18 cellular contexts compared by ENCODE assay signal in genomic region chr2:24791452-24791851, GRCh38. TPM values are rescaled to one million over a fixed set of nuclear protein-coding genes. Genes with fewer than 3 reads are reported as not detected.
DNase-seq lines count a peak whose midpoint lies in the region; ATAC-seq and TF ChIP-seq lines count a peak whose summit lies in the region.
"Had no signal": no experiment of that assay in that cellular context is flagged by ENCODE, and none has a peak within 500 bp of the region (broad histone marks: within the 10 kb centered on the region; RNA-seq: fewer than 3 reads in every experiment).

No MANE protein-coding gene starts in this region.

- H2BK5ac ChIP-seq in mesenchymal stem cell (ENCODE audit: low read depth, low read length, poor library complexity, severe bottlenecking): no peak overlapping the region

- H2BK12ac ChIP-seq in mesenchymal stem cell (ENCODE audit: low read length in 2 of 2): no peak overlapping the region

- H3K27ac ChIP-seq in HUES48 (ENCODE audit: low read depth, low read length) (peak overlapping the region; percentile 16), mesenchymal stem cell (ENCODE audit: low read length, poor library complexity, severe bottlenecking) (no peak overlapping the region)
- H3K27ac ChIP-seq: ascending aorta had no signal

- in situ Hi-C loops in SK-MEL-5 (cut with HindIII; ENCODE audit: low pct_unique_long_range_greater_than_20kb, low sequenced_read_pairs): no loop called here

- no peak for DNase-seq in Caco-2
- DNase-seq in SK-MEL-5 (ENCODE audit: low read depth, low spot score): peak; percentile 23
- DNase-seq in mesenchymal stem cell: no peak
- DNase-seq in HCEC 1CT: no peak
- DNase-seq: gastrocnemius medialis; NCI-H1105 treated with DMSO at 0.1 percent for 48 hours; NCI-H2107; psoas muscle; stimulated activated CD4-positive, alpha-beta T cell treated with anti-CD3 and anti-CD28 coated beads, Interleukin-2, amount 100 ng/mL, for 48 hours; stomach had no signal

- H3K27me3 ChIP-seq in Caco-2 (replicated peaks; ENCODE audit: control insufficient read depth, insufficient read depth, low read length): no peaks in the 10 kb centered on the region
- no peaks in the 10 kb centered on the region for H3K27me3 ChIP-seq in HUES48 (ENCODE audit: control insufficient read depth, insufficient read depth, low read length)
- H3K27me3 ChIP-seq in mesenchymal stem cell (ENCODE audit: control insufficient read depth in 1 of 2, insufficient read depth in 1 of 2, low read length in 2 of 2): no peaks in the 10 kb centered on the region
- H3K27me3 ChIP-seq: ascending aorta, gastrocnemius medialis, stomach had no signal

- no peak overlapping the region for H3K14ac ChIP-seq in mesenchymal stem cell (ENCODE audit: low read length in 2 of 2)

- H3K18ac ChIP-seq in mesenchymal stem cell (ENCODE audit: low read depth in 1 of 2, low read length in 2 of 2): no peak overlapping the region

- CTCF ChIA-PET in Caco-2 (lab: Charles Lee): interaction anchor here (0.6 to 3.3 kb wide), 6 partner anchors 12 to 550 kb away, joined by 3 to 30 read pairs (median 6); no protein-coding TSS in a partner anchor

- ATAC-seq in HG02870 (IDR thresholded peaks at IDR 0.05; ENCODE audit: unreplicated experiment): no peak
- no peak for ATAC-seq in GM18498 (IDR thresholded peaks at IDR 0.05; ENCODE audit: unreplicated experiment)
- ATAC-seq in GM19395 (IDR thresholded peaks at IDR 0.05; ENCODE audit: unreplicated experiment): no peak
- ATAC-seq: gastrocnemius medialis; natural killer cell treated with Interleukin-12 subunit alpha and Interleukin-12 subunit beta and Interleukin-15 and Interleukin-18, amount 100 ng/mL, for 72 hours; psoas muscle had no signal

- no peak overlapping the region for H3K4ac ChIP-seq in mesenchymal stem cell (ENCODE audit: low read depth in 1 of 2, low read length in 2 of 2)

- H3K27me3 Mint-ChIP-seq in Caco-2 (ENCODE audit: insufficient read depth, unreplicated experiment): no peaks in the 10 kb centered on the region
- H3K27me3 Mint-ChIP-seq: B cell; central memory CD8-positive, alpha-beta T cell; natural killer cell treated with Interleukin-12 subunit alpha and Interleukin-12 subunit beta and Interleukin-15 and Interleukin-18, amount 100 ng/mL, for 72 hours had no signal

- BruUV-seq in Caco-2 (replicated peaks; lab: Mats Ljungman, UMichigan): no TSS peak

- H3K4me1 ChIP-seq in Caco-2: peaks cover 24% of the 10 kb centered on the region
- peaks cover 34% of the 10 kb centered on the region for H3K4me1 ChIP-seq in HUES48 (ENCODE audit: control insufficient read depth, insufficient read depth, low read length)
- peaks cover 2% of the 10 kb centered on the region for H3K4me1 ChIP-seq in mesenchymal stem cell (ENCODE audit: control insufficient read depth, insufficient read depth, low read depth, low read length)

- H4K8ac ChIP-seq in mesenchymal stem cell (ENCODE audit: low read length): no peak overlapping the region

- no peak for TF ChIP-seq CTCF in Caco-2 (IDR thresholded peaks at IDR 0.05; ENCODE audit: insufficient read depth in 1 of 2, low read depth in 1 of 2, low read length in 1 of 2, severe bottlenecking in 1 of 2, unreplicated experiment in 1 of 2)

- H2BK15ac ChIP-seq in mesenchymal stem cell (ENCODE audit: low read depth, poor library complexity, severe bottlenecking): no peak overlapping the region

- H3K36me3 ChIP-seq in Caco-2 (ENCODE audit: control insufficient read depth, insufficient read depth, low read length) (no peaks in the 10 kb centered on the region), HUES48 (ENCODE audit: control insufficient read depth, insufficient read depth, low read length) (peaks cover 19% of the 10 kb centered on the region), mesenchymal stem cell (ENCODE audit: control insufficient read depth in 1 of 2, insufficient read depth in 2 of 2, low read depth in 1 of 2, low read length in 2 of 2) (peaks cover 11 to 18% of the 10 kb centered on the region in 2 experiments)
- H3K36me3 ChIP-seq: ascending aorta, gastrocnemius medialis had no signal

- no peak overlapping the region for H3K4me2 ChIP-seq in mesenchymal stem cell (ENCODE audit: low read length, poor library complexity, severe bottlenecking)

- H3K9me3 Mint-ChIP-seq in Caco-2 (ENCODE audit: unreplicated experiment): no peaks in the 10 kb centered on the region
- H3K9me3 Mint-ChIP-seq: central memory CD8-positive, alpha-beta T cell; natural killer cell treated with Interleukin-12 subunit alpha and Interleukin-12 subunit beta and Interleukin-15 and Interleukin-18, amount 100 ng/mL, for 72 hours had no signal

- H3K23ac ChIP-seq in mesenchymal stem cell (ENCODE audit: low read length in 2 of 2): no peak overlapping the region

- H3K4me1 Mint-ChIP-seq in Caco-2 (ENCODE audit: low read depth, unreplicated experiment): peaks cover 14% of the 10 kb centered on the region

- H3K36me3 Mint-ChIP-seq in Caco-2 (ENCODE audit: insufficient read depth, unreplicated experiment): peaks cover 19% of the 10 kb centered on the region
- H3K36me3 Mint-ChIP-seq: natural killer cell treated with Interleukin-12 subunit alpha and Interleukin-12 subunit beta and Interleukin-15 and Interleukin-18, amount 100 ng/mL, for 72 hours had no signal

- peak overlapping the region; percentile 95 for H3K4me3 Mint-ChIP-seq in Caco-2 (ENCODE audit: unreplicated experiment)
- H3K4me3 Mint-ChIP-seq: B cell had no signal

- POLR2A ChIA-PET in Caco-2 (lab: Charles Lee): interaction anchor here (0.7 to 1.7 kb wide), 2 partner anchors 31 to 65 kb away, joined by 3 to 4 read pairs; no protein-coding TSS in a partner anchor

- peak overlapping the region; percentile 99 for H3K27ac Mint-ChIP-seq in Caco-2 (ENCODE audit: unreplicated experiment)
- H3K27ac Mint-ChIP-seq: B cell had no signal

- H2AFZ ChIP-seq in mesenchymal stem cell (ENCODE audit: low read depth, low read length): no peak overlapping the region

- no peak overlapping the region for H4K91ac ChIP-seq in mesenchymal stem cell (ENCODE audit: low read length)

- intact Hi-C loops in Caco-2 (cut with micrococcal nuclease; ENCODE audit: unreplicated experiment): loop anchor here (2.0 kb wide), 1 partner anchor 69 kb away; no protein-coding TSS in a partner anchor

- H3K9ac ChIP-seq in HUES48 (ENCODE audit: low read depth, low read length) (no peak overlapping the region), mesenchymal stem cell (ENCODE audit: low read length) (peak overlapping the region; percentile 96)

- H3K4me3 ChIP-seq in Caco-2 (ENCODE audit: low read depth, low read length): no peak overlapping the region
- peak overlapping the region; percentile 86 for H3K4me3 ChIP-seq in HUES48 (ENCODE audit: low read depth, low read length)
- no peak overlapping the region for H3K4me3 ChIP-seq in mesenchymal stem cell (ENCODE audit: insufficient read depth in 1 of 2, low read depth in 1 of 2, low read length in 2 of 2)

- H3K9me3 ChIP-seq in Caco-2 (no peaks in the 10 kb centered on the region), HUES48 (ENCODE audit: control insufficient read depth, insufficient read depth, low read length) (no peaks in the 10 kb centered on the region), mesenchymal stem cell (ENCODE audit: control insufficient read depth, low read length) (no peaks in the 10 kb centered on the region)
- H3K9me3 ChIP-seq: ascending aorta, gastrocnemius medialis, psoas muscle, stomach had no signal

- no peak overlapping the region for H2BK120ac ChIP-seq in mesenchymal stem cell (ENCODE audit: low read depth, low read length)

- peaks cover 3% of the 10 kb centered on the region for H3K79me1 ChIP-seq in mesenchymal stem cell (replicated peaks; ENCODE audit: low read length, poor library complexity, severe bottlenecking)

- no peak overlapping the region for H2AK5ac ChIP-seq in mesenchymal stem cell (ENCODE audit: low read length, severe bottlenecking)

- WGBS in mesenchymal stem cell: 99% methylated on average over 5 of the region's 5 CpGs

RNA-seq across cellular contexts. Expression of gene PTRHD1, which starts 1.7 kb away (rescaled TPM):
- 49.4 and 52.8 TPM in 2 replicates for total RNA-seq in Caco-2 (2022)
- 57.6 and 61.2 TPM in 2 replicates for total RNA-seq in SK-MEL-5 (2014; rRNA removed; shearing (Covaris generic))
- polyA plus RNA-seq in SK-MEL-5 (2015; cell fraction: cytosol; rRNA removed): 40.4 and 64.3 TPM in 2 replicates
- 5.5 and 11.6 TPM in 2 replicates for polyA plus RNA-seq in SK-MEL-5 (2015; cell fraction: nucleus; rRNA removed)
- 66.3 TPM for polyA plus RNA-seq in mesenchymal stem cell (2013, experiment 1 of 2)
- polyA plus RNA-seq in mesenchymal stem cell (2013, experiment 2 of 2): 75.4 TPM

RNA-seq across cellular contexts. Expression of gene CENPO, which starts 1.8 kb away (rescaled TPM):
- total RNA-seq in Caco-2 (2022): 54.8 and 58.3 TPM in 2 replicates
- total RNA-seq in SK-MEL-5 (2014; rRNA removed; shearing (Covaris generic)): 20.5 and 24.5 TPM in 2 replicates
- 18.7 and 23.6 TPM in 2 replicates for polyA plus RNA-seq in SK-MEL-5 (2015; cell fraction: cytosol; rRNA removed)
- 46.6 and 55.6 TPM in 2 replicates for polyA plus RNA-seq in SK-MEL-5 (2015; cell fraction: nucleus; rRNA removed)
- 9.8 TPM for polyA plus RNA-seq in mesenchymal stem cell (2013, experiment 1 of 2)
- polyA plus RNA-seq in mesenchymal stem cell (2013, experiment 2 of 2): 10.4 TPM
- total RNA-seq: ascending aorta had no signal
